Comparison of ENCODE assay signal across 23 cellular contexts in the genomic region with DNA sequence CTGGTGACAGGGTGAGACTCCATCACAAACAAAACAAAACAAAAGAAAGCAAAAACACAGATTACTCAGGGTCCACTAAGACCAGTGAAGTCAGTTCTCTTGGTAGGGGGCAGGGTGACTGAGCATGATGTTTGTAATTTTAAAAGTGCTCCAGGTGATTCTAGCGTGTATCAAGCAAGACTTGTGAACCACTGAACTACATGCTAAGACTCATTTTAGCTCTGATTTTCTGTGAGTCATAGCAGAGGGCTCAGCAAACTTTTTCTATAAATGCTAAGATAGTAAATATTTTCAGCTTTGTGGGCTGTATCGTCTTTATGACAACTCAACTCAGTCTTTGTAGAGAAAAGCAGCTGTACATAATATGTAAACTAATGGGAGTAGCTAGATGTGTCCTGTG.
"Had no signal": no experiment of that assay in that cellular context is flagged by ENCODE, and none has a peak within 500 bp of the region (broad histone marks: within the 10 kb centered on the region; RNA-seq: fewer than 3 reads in every experiment).

No MANE protein-coding gene starts in this region.

- DNase-seq: kidney; left colon; left lung; lower lobe of right lung; mesendoderm; naive B cell; natural killer cell; nephron progenitor cell; ovary; right lobe of liver; stimulated activated CD4-positive, alpha-beta T cell treated with anti-CD3 and anti-CD28 coated beads, Interleukin-1b, Interleukin-23, amount 100 ng/mL, for 48 hours; stimulated activated CD4-positive, alpha-beta T cell treated with anti-CD3 and anti-CD28 coated beads, Interleukin-2, amount 100 ng/mL, for 48 hours; stimulated activated CD4-positive, alpha-beta T cell treated with anti-CD3 and anti-CD28 coated beads, Interleukin-4, amount 100 ng/mL, for 4 hours; stimulated activated CD8-positive, alpha-beta memory T cell treated with anti-CD3 and anti-CD28 coated beads, Interleukin-4, amount 100 ng/mL, for 48 hours; stimulated activated naive CD4-positive, alpha-beta T cell treated with Interleukin-2 at 50 U/mL for 16 hours; stimulated activated naive CD8-positive, alpha-beta T cell treated with anti-CD3 and anti-CD28 coated beads, Interleukin-15, amount 100 ng/mL, for 72 hours; substantia nigra; uterus had no signal

- H3K27ac ChIP-seq: left lung, lower lobe of right lung, neural progenitor cell, ovary, right atrium auricular region, right lobe of liver, tibial nerve, uterus had no signal

- FAIRE-seq: islet of Langerhans, kidney had no signal

- H3K4me1 ChIP-seq: left lung, lower lobe of right lung, right atrium auricular region, right lobe of liver, tibial nerve, uterus had no signal

- H3K4me2 ChIP-seq: neural progenitor cell, smooth muscle cell had no signal

- H3K9me3 ChIP-seq: left lung, lower lobe of right lung, ovary, right atrium auricular region, right lobe of liver, tibial nerve, uterus had no signal

- H3K36me3 ChIP-seq: left lung, lower lobe of right lung, neural progenitor cell, ovary, right atrium auricular region, right lobe of liver, tibial nerve, uterus had no signal

- H3K27me3 ChIP-seq: left lung, neural progenitor cell, ovary, right atrium auricular region, right lobe of liver, tibial nerve, uterus had no signal

- H3K4me3 ChIP-seq: left lung, lower lobe of right lung, neural progenitor cell, ovary, right atrium auricular region, right lobe of liver, smooth muscle cell, tibial nerve, uterus had no signal

- H2AFZ ChIP-seq: neural progenitor cell had no signal

- H3K9ac ChIP-seq: neural progenitor cell had no signal
